21 cellular contexts compared by ENCODE assay signal in the genomic region with DNA sequence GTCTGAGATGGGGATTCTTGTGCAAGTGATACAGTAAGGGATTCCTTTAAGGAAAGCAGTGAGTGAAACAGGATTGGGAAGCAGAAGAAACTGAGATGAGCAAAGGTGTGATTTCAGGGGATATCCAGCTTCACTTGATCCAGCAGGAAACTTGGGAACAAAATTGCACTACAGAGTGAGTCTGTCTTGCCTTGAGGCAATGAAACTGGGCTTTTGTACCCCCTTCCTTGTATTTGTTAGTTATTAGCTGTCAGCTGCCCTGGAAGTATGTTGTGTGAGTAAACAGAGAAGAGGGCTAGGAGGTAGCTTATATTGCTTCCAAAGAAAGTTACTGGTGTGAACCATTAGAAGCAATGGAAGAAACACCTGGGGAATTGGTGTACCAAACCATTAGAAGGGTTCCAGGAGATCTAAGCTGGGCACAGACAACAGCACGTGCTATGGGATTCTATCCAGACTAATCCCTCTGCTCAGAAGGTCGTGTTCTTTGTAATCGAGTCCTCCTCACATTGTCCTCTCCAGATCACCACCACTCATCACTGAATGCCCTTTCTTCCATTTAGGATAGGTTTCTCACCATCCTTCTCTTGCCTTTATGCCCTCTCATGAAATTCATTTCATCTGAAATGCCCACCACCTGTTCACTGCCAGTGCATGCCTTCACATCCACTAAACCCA.
DNase-seq lines count a peak whose midpoint lies in the region; ATAC-seq and TF ChIP-seq lines count a peak whose summit lies in the region.
"Had no signal": no experiment of that assay in that cellular context is flagged by ENCODE, and none has a peak within 500 bp of the region (broad histone marks: within the 10 kb centered on the region; RNA-seq: fewer than 3 reads in every experiment).

No MANE protein-coding gene starts in this region.

- ATAC-seq in RWPE2 (ENCODE audit: low read depth) (no peak), HG03045 (IDR thresholded peaks at IDR 0.05; ENCODE audit: unreplicated experiment) (no peak)
- ATAC-seq in activated T-cell treated with anti-CD3 and anti-CD28 coated beads, Interleukin-2, amount 50 U/mL, for 72 hours (replicated peaks in 1 of 2): no peak
- ATAC-seq: activated CD8-positive, alpha-beta T cell treated with anti-CD3 and anti-CD28 coated beads, Interleukin-2, amount 10 ng/mL, durations not matched to agents 7 days and 5 days had no signal

- peaks cover 3% of the 10 kb centered on the region for H4K20me1 ChIP-seq in smooth muscle cell (ENCODE audit: low read depth)

- H3K9me3 Mint-ChIP-seq in activated T-cell treated with anti-CD3 and anti-CD28 coated beads, Interleukin-2, amount 50 U/mL, for 72 hours: no peaks in the 10 kb centered on the region
- H3K9me3 Mint-ChIP-seq: CD4-positive, CD25-positive, alpha-beta regulatory T cell; naive B cell had no signal

- peak overlapping the region; percentile 5 to 11 for H3K18ac ChIP-seq in mesenchymal stem cell (ENCODE audit: low read depth in 1 of 2, low read length in 2 of 2)

- no peak overlapping the region for H4K91ac ChIP-seq in mesenchymal stem cell (ENCODE audit: low read length)

- no peak overlapping the region for H3K27ac Mint-ChIP-seq in activated T-cell treated with anti-CD3 and anti-CD28 coated beads, Interleukin-2, amount 50 U/mL, for 72 hours
- H3K27ac Mint-ChIP-seq: activated CD8-positive, alpha-beta T cell treated with anti-CD3 and anti-CD28 coated beads, Interleukin-2, amount 10 ng/mL, durations not matched to agents 7 days and 5 days; CD4-positive, CD25-positive, alpha-beta regulatory T cell; naive B cell had no signal

- H2BK5ac ChIP-seq in mesenchymal stem cell (ENCODE audit: low read depth, low read length, poor library complexity, severe bottlenecking): no peak overlapping the region

- no peak for DNase-seq in RWPE2 (ENCODE audit: low spot score)
- DNase-seq in epithelial cell of prostate (ENCODE audit: low read depth, low spot score): peak; percentile 37
- no peak for DNase-seq in mesenchymal stem cell
- DNase-seq in smooth muscle cell (lab: John Stamatoyannopoulos, UW; ENCODE audit: unreplicated experiment): no peak
- DNase-seq in activated T-cell treated with anti-CD3 and anti-CD28 coated beads, Interleukin-2, amount 50 U/mL, for 72 hours: no peak
- no peak for DNase-seq in NK-92 treated with Interleukin-12 subunit alpha and Interleukin-12 subunit beta, amount 100 ng/mL, for 24 hours (lab: John Stamatoyannopoulos, UW)
- DNase-seq in stimulated activated naive CD4-positive, alpha-beta T cell treated with Interleukin-2 at 50 U/mL for 16 hours (lab: John Stamatoyannopoulos, UW): no peak
- DNase-seq: activated CD8-positive, alpha-beta T cell treated with anti-CD3 and anti-CD28 coated beads, Interleukin-2, amount 10 ng/mL, durations not matched to agents 7 days and 5 days; activated naive CD4-positive, alpha-beta T cell treated with Interleukin-2 at 50 U/mL for 16 hours; caudate nucleus; CD4-positive, CD25-positive, alpha-beta regulatory T cell; erythroblast; KBM-7; naive B cell; NCI-H146; NCI-H524 treated with DMSO at 0.1 percent for 48 hours; pancreas; stimulated activated CD4-positive, alpha-beta T cell treated with anti-CD3 and anti-CD28 coated beads, Interleukin-1b, Interleukin-23, amount 100 ng/mL, for 48 hours; T1000 had no signal

- WGBS in mesenchymal stem cell: 95% methylated on average over 3 of the region's 3 CpGs
- WGBS in smooth muscle cell (ENCODE audit: low lambda C conversion rate): 85% methylated on average over 3 of the region's 3 CpGs

- H3K27me3 ChIP-seq in RWPE2 (ENCODE audit: insufficient read depth, poor library complexity, severe bottlenecking) (no peaks in the 10 kb centered on the region), mesenchymal stem cell (ENCODE audit: control insufficient read depth in 1 of 2, insufficient read depth in 1 of 2, low read length in 2 of 2) (no peaks in the 10 kb centered on the region), smooth muscle cell (ENCODE audit: low read depth) (no peaks in the 10 kb centered on the region)
- H3K27me3 ChIP-seq: pancreas, suprapubic skin had no signal

- H2AFZ ChIP-seq in mesenchymal stem cell (ENCODE audit: low read depth, low read length) (no peak overlapping the region), smooth muscle cell (ENCODE audit: low read depth) (no peak overlapping the region)

- peaks cover 52% of the 10 kb centered on the region for H3K4me1 ChIP-seq in RWPE2 (ENCODE audit: insufficient read depth, poor library complexity, severe bottlenecking)
- H3K4me1 ChIP-seq in mesenchymal stem cell (ENCODE audit: control insufficient read depth, insufficient read depth, low read depth, low read length): peaks cover 4% of the 10 kb centered on the region
- peaks cover 19% of the 10 kb centered on the region for H3K4me1 ChIP-seq in smooth muscle cell (ENCODE audit: low read depth)

- no peak overlapping the region for H3K9ac ChIP-seq in mesenchymal stem cell (ENCODE audit: low read length)
- H3K9ac ChIP-seq in smooth muscle cell (ENCODE audit: low read depth): no peak overlapping the region

- H2BK15ac ChIP-seq in mesenchymal stem cell (ENCODE audit: low read depth, poor library complexity, severe bottlenecking): no peak overlapping the region

- H3F3A ChIP-seq in smooth muscle cell (ENCODE audit: low read depth): peaks cover 30% of the 10 kb centered on the region

- H2AK5ac ChIP-seq in mesenchymal stem cell (ENCODE audit: low read length, severe bottlenecking): peak overlapping the region; percentile 37

- no peak overlapping the region for H3K4me2 ChIP-seq in mesenchymal stem cell (ENCODE audit: low read length, poor library complexity, severe bottlenecking)
- peak overlapping the region; percentile 44 for H3K4me2 ChIP-seq in smooth muscle cell

- H3K79me1 ChIP-seq in mesenchymal stem cell (replicated peaks; ENCODE audit: low read length, poor library complexity, severe bottlenecking): peaks cover 18% of the 10 kb centered on the region

- H3K9me3 ChIP-seq in RWPE2 (ENCODE audit: severe bottlenecking) (no peaks in the 10 kb centered on the region), mesenchymal stem cell (ENCODE audit: control insufficient read depth, low read length) (no peaks in the 10 kb centered on the region), smooth muscle cell (replicated peaks; ENCODE audit: low read depth) (no peaks in the 10 kb centered on the region)
- H3K9me3 ChIP-seq: pancreas, suprapubic skin had no signal

- H3K4me3 ChIP-seq in RWPE2 (ENCODE audit: severe bottlenecking): no peak overlapping the region
- H3K4me3 ChIP-seq in mesenchymal stem cell (ENCODE audit: insufficient read depth in 1 of 2, low read depth in 1 of 2, low read length in 2 of 2): no peak overlapping the region
- no peak overlapping the region for H3K4me3 ChIP-seq in smooth muscle cell
- H3K4me3 ChIP-seq: pancreas, suprapubic skin had no signal

- H3K27ac ChIP-seq in RWPE2 (ENCODE audit: poor library complexity, severe bottlenecking): peak overlapping the region; percentile 12
- H3K27ac ChIP-seq in epithelial cell of prostate: peak overlapping the region; percentile 33
- no peak overlapping the region for H3K27ac ChIP-seq in mesenchymal stem cell (ENCODE audit: low read length, poor library complexity, severe bottlenecking)
- no peak overlapping the region for H3K27ac ChIP-seq in smooth muscle cell (ENCODE audit: low read depth)
- H3K27ac ChIP-seq: pancreas, suprapubic skin had no signal

- H3K4me1 Mint-ChIP-seq in activated T-cell treated with anti-CD3 and anti-CD28 coated beads, Interleukin-2, amount 50 U/mL, for 72 hours (ENCODE audit: low read depth): no peaks in the 10 kb centered on the region

- peaks cover 69% of the 10 kb centered on the region for H3K79me2 ChIP-seq in smooth muscle cell (ENCODE audit: low read depth)

- H3K4me3 Mint-ChIP-seq in activated T-cell treated with anti-CD3 and anti-CD28 coated beads, Interleukin-2, amount 50 U/mL, for 72 hours: no peak overlapping the region
- H3K4me3 Mint-ChIP-seq: activated CD8-positive, alpha-beta T cell treated with anti-CD3 and anti-CD28 coated beads, Interleukin-2, amount 10 ng/mL, durations not matched to agents 7 days and 5 days; CD4-positive, CD25-positive, alpha-beta regulatory T cell; naive B cell had no signal

- H3K23ac ChIP-seq in mesenchymal stem cell (ENCODE audit: low read length in 2 of 2): no peak overlapping the region

- peaks cover 28% of the 10 kb centered on the region for H3K36me3 ChIP-seq in RWPE2 (ENCODE audit: low read depth)
- peaks cover 5 to 14% of the 10 kb centered on the region in 2 experiments for H3K36me3 ChIP-seq in mesenchymal stem cell (ENCODE audit: control insufficient read depth in 1 of 2, insufficient read depth in 2 of 2, low read depth in 1 of 2, low read length in 2 of 2)
- no peaks in the 10 kb centered on the region for H3K36me3 ChIP-seq in smooth muscle cell (ENCODE audit: low read depth)
- H3K36me3 ChIP-seq: pancreas had no signal

- H3K4ac ChIP-seq in mesenchymal stem cell (ENCODE audit: low read depth in 1 of 2, low read length in 2 of 2): no peak overlapping the region

- no peak overlapping the region for H2BK12ac ChIP-seq in mesenchymal stem cell (ENCODE audit: low read length in 2 of 2)

- peak overlapping the region in 1 of 2 experiments; percentile 47 for H3K14ac ChIP-seq in mesenchymal stem cell (ENCODE audit: low read length in 2 of 2)

- no peaks in the 10 kb centered on the region for H3K36me3 Mint-ChIP-seq in activated T-cell treated with anti-CD3 and anti-CD28 coated beads, Interleukin-2, amount 50 U/mL, for 72 hours (ENCODE audit: insufficient read depth in 2 of 2)

- H3K27me3 Mint-ChIP-seq in activated T-cell treated with anti-CD3 and anti-CD28 coated beads, Interleukin-2, amount 50 U/mL, for 72 hours (ENCODE audit: low read depth): no peaks in the 10 kb centered on the region
- H3K27me3 Mint-ChIP-seq: CD4-positive, CD25-positive, alpha-beta regulatory T cell; naive B cell had no signal

- peak overlapping the region; percentile 34 for H2BK120ac ChIP-seq in mesenchymal stem cell (ENCODE audit: low read depth, low read length)

- H4K8ac ChIP-seq in mesenchymal stem cell (ENCODE audit: low read length): no peak overlapping the region

- TF ChIP-seq CTCF in RWPE2 (IDR thresholded peaks at IDR 0.05; ENCODE audit: poor library complexity, severe bottlenecking) (no peak), smooth muscle cell (IDR thresholded peaks at IDR 0.05; ENCODE audit: borderline replicate concordance, insufficient read depth, poor library complexity, severe bottlenecking) (no peak)

Comparison
In these comparisons a context has a peak if more than half of its experiments do, and no peak if none do; other contexts are left out.
1. H3K27ac ChIP-seq: peak in RWPE2 (single experiment) and epithelial cell of prostate (single experiment); none in mesenchymal stem cell (single experiment) and smooth muscle cell (single experiment).